In the genomic region with DNA sequence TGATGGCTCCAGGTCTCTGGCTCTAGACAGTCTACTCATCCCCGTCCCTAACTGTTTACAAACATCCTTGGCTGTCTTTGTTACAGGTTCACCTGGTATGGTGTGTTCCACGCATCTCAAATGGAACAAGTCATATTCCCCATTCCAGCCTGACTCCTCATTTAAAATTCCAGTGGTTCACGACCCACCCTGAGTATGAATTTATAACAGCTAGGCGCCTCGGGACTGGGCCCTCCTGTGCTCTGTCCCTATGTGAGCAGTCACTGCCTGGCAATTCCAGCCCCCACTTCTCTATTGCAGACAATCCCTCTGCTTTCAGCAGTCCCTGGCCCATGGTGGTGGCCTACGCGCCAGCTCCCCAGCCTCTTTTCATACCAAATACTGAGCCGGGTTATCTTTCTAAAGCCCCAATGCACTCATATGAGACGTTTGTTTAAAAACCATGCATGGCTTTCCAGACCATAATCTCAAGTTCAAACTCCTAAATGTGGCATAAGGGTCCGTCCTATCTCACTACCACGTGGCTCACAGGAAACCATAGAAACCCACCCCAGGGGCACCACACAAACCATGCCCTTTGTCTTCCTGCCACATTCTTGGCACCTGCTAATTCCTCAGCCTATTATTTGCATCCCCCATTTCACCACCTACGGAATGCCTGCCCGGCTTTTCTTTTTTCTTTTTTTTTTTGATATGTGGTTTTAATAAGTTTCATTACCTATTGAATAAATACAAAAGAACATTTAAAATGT, we compare ENCODE assay signal across 10 cellular contexts. TPM values are rescaled to one million over a fixed set of nuclear protein-coding genes. Genes with fewer than 3 reads are reported as not detected.
A peak's percentile ranks its signal among the peaks of the same experiment; 100 is the strongest.
DNase-seq lines count a peak whose midpoint lies in the region; ATAC-seq, FAIRE-seq and TF ChIP-seq lines count a peak whose summit lies in the region.
"Had no signal": no experiment of that assay in that cellular context is flagged by ENCODE, and none has a peak within 500 bp of the region (broad histone marks: within the 10 kb centered on the region; RNA-seq: fewer than 3 reads in every experiment).

No MANE protein-coding gene starts in this region.

- H4K20me1 ChIP-seq in astrocyte (ENCODE audit: insufficient read depth, low read length): peaks cover 6% of the 10 kb centered on the region

- peaks cover 23% of the 10 kb centered on the region for H3K79me2 ChIP-seq in astrocyte (ENCODE audit: insufficient read depth, low read length)

- 69% methylated on average over 12 of the region's 13 CpGs for WGBS in right lobe of liver (ENCODE audit: insufficient coverage, low coverage, low lambda C conversion rate, missing lambda C conversion rate)
- 68 to 76% methylated on average over 13 of the region's 13 CpGs for WGBS in tibial nerve, 2 donors

- peak overlapping the region; percentile 91 for H2AFZ ChIP-seq in astrocyte (ENCODE audit: low read depth, low read length)

- FAIRE-seq in astrocyte (lab: Jason Lieb, UNC): no peak

- no peak for TF ChIP-seq POLR2A in right lobe of liver (IDR thresholded peaks at IDR 0.05)
- TF ChIP-seq POLR2A in tibial nerve (IDR thresholded peaks at IDR 0.05): no peak

- H3K27me3 Mint-ChIP-seq in activated naive CD4-positive, alpha-beta T cell treated with anti-CD3 and anti-CD28 coated beads, Interleukin-2, amount 50 U/mL, for 24 hours: no peaks in the 10 kb centered on the region
- H3K27me3 Mint-ChIP-seq in astrocyte (ENCODE audit: low read depth, unreplicated experiment): no peaks in the 10 kb centered on the region

- H3K36me3 ChIP-seq in astrocyte (ENCODE audit: insufficient read depth, low read length): no peaks in the 10 kb centered on the region
- no peaks in the 10 kb centered on the region for H3K36me3 ChIP-seq in right lobe of liver
- no peaks in the 10 kb centered on the region for H3K36me3 ChIP-seq in tibial nerve

- intact Hi-C loops in right lobe of liver (cut with DNase I): no loop called here

- peaks cover 39% of the 10 kb centered on the region for H3K4me1 Mint-ChIP-seq in activated naive CD4-positive, alpha-beta T cell treated with anti-CD3 and anti-CD28 coated beads, Interleukin-2, amount 50 U/mL, for 24 hours
- H3K4me1 Mint-ChIP-seq in astrocyte (ENCODE audit: low read depth, unreplicated experiment): peaks cover 13% of the 10 kb centered on the region

- DNase-seq in activated naive CD4-positive, alpha-beta T cell (lab: John Stamatoyannopoulos, UW): no peak
- DNase-seq in astrocyte (ENCODE audit: low read depth): peak; percentile 6
- no peak for DNase-seq in right lobe of liver
- no peak for DNase-seq in tibial nerve (ENCODE audit: low spot score in 2 of 2)
- no peak for DNase-seq in mesenteric fat pad (ENCODE audit: low spot score)
- DNase-seq in NCI-H1048 (lab: John Stamatoyannopoulos, UW): no peak
- DNase-seq in GM19240 (ENCODE audit: insufficient read length, low spot score): no peak

- peak overlapping the region; percentile 99 for H3K4me2 ChIP-seq in astrocyte (ENCODE audit: low read length)

- H3K4me3 ChIP-seq in astrocyte (ENCODE audit: insufficient read depth, low read depth, low read length): peak overlapping the region; percentile 89
- H3K4me3 ChIP-seq in right lobe of liver: peak overlapping the region; percentile 68 to 79 (median 79)
- peak overlapping the region; percentile 74 to 86 (median 82) for H3K4me3 ChIP-seq in tibial nerve

- H3K9ac ChIP-seq in astrocyte (ENCODE audit: low read length): peak overlapping the region; percentile 97

- no peak for TF ChIP-seq CTCF in astrocyte (IDR thresholded peaks at IDR 0.05; ENCODE audit: insufficient read depth, low read depth, low read length)
- no peak for TF ChIP-seq CTCF in right lobe of liver (IDR thresholded peaks at IDR 0.05)
- TF ChIP-seq CTCF in tibial nerve (IDR thresholded peaks at IDR 0.05): no peak

- peak overlapping the region; percentile 94 for H3K27ac ChIP-seq in astrocyte (ENCODE audit: low read depth, low read length)
- H3K27ac ChIP-seq in right lobe of liver: peak overlapping the region; percentile 96 to 99 (median 98)
- H3K27ac ChIP-seq in tibial nerve: peak overlapping the region; percentile 96 to 100 (median 99)

- peaks cover 12% of the 10 kb centered on the region for H3K4me1 ChIP-seq in astrocyte (ENCODE audit: insufficient read depth, low read length)
- H3K4me1 ChIP-seq in right lobe of liver: peaks cover 0 to 24% (median 4%) of the 10 kb centered on the region in 4 donors
- peaks cover 0 to 22% (median 7%) of the 10 kb centered on the region in 4 donors for H3K4me1 ChIP-seq in tibial nerve

- H3K36me3 Mint-ChIP-seq in activated naive CD4-positive, alpha-beta T cell treated with anti-CD3 and anti-CD28 coated beads, Interleukin-2, amount 50 U/mL, for 24 hours: no peaks in the 10 kb centered on the region
- H3K36me3 Mint-ChIP-seq in astrocyte (ENCODE audit: low read depth, unreplicated experiment): no peaks in the 10 kb centered on the region

- H3K9me3 ChIP-seq in astrocyte (ENCODE audit: insufficient read depth, low read depth, low read length) (no peaks in the 10 kb centered on the region), right lobe of liver (no peaks in the 10 kb centered on the region), tibial nerve (no peaks in the 10 kb centered on the region)

- no peak for ATAC-seq in right lobe of liver

- peak overlapping the region; percentile 98 for H3K4me3 Mint-ChIP-seq in activated naive CD4-positive, alpha-beta T cell treated with anti-CD3 and anti-CD28 coated beads, Interleukin-2, amount 50 U/mL, for 24 hours
- peak overlapping the region; percentile 96 for H3K4me3 Mint-ChIP-seq in astrocyte (ENCODE audit: unreplicated experiment)

- H3K27me3 ChIP-seq in astrocyte (ENCODE audit: insufficient read depth, low read length) (no peaks in the 10 kb centered on the region), right lobe of liver (no peaks in the 10 kb centered on the region), tibial nerve (no peaks in the 10 kb centered on the region)

- H3K27ac Mint-ChIP-seq in activated naive CD4-positive, alpha-beta T cell treated with anti-CD3 and anti-CD28 coated beads, Interleukin-2, amount 50 U/mL, for 24 hours: peak overlapping the region; percentile 94
- H3K27ac Mint-ChIP-seq in astrocyte (ENCODE audit: unreplicated experiment): peak overlapping the region; percentile 94

- H3K9me3 Mint-ChIP-seq in activated naive CD4-positive, alpha-beta T cell treated with anti-CD3 and anti-CD28 coated beads, Interleukin-2, amount 50 U/mL, for 24 hours: no peaks in the 10 kb centered on the region
- H3K9me3 Mint-ChIP-seq in astrocyte (ENCODE audit: unreplicated experiment): no peaks in the 10 kb centered on the region

- no peak for TF ChIP-seq EP300 in tibial nerve (IDR thresholded peaks at IDR 0.05)

RNA-seq across cellular contexts. Expression of gene SERPINB8, which starts 1.6 kb away (rescaled TPM):
- 13.1 and 14.1 TPM in 2 replicates for total RNA-seq in astrocyte
- total RNA-seq in right lobe of liver: 10 to 100 TPM in 4 of 6 experiments, 1 to 10 TPM in 2; 2.8 to 44.2 (median 16.8) TPM
- 10 to 100 TPM; 10.9 to 29.4 (median 17.9) TPM for total RNA-seq in tibial nerve
- total RNA-seq in mesenteric fat pad: 18.9 TPM

RNA-seq across cellular contexts. Expression of gene HMSD, which starts 22.4 kb away (rescaled TPM):
- total RNA-seq in astrocyte (1.0 TPM in 1 of 2 replicates, not detected in the other), right lobe of liver (under 1 TPM in 2 of 6 experiments, not detected in 4; 0.27 to 0.37 TPM), tibial nerve (under 1 TPM in 2 of 4 donors, not detected in 2; 0.63 to 0.87 TPM), mesenteric fat pad (not detected)
- total RNA-seq: pulmonary artery endothelial cell, RPMI7951 had no signal
